2 cellular contexts compared by ENCODE assay signal in the genomic region with DNA sequence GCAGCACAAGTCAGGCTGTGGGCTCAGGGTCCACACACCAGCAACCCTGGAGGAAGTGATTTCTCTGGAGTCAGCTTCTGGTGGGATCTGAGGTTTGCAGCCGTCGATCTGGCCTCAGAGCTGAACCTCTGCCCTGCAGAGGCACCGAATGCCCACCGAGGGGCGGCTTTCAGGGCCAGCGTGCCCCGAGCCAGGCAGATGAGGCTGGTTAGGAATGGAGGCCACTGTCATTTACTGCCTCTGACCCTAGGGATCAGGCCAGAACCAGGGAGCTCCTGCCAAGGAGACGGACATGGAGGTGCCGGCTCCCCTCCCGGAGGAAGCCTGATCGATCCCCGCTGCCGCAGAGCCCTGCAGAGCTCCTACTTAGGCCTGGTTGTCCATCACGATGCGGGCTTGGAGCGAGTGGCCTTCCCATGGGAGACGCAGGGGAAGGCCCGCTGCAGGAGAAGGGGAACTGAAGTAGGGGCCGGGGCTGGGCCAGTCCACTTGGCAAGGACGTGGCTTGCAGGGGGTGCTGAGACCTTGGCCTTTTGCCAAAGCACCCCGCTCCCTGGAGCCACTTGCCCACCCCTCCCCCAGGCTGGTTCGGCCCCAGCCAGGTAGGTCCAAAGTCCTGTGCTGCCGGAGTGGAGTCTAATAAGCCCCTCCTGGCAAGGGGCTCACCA.
TF ChIP-seq lines count a peak whose summit lies in the region.

No MANE protein-coding gene starts in this region.

TF ChIP-seq in SK-N-SH, 30 proteins besides CTCF, POLR2A, EP300 and RAD21:
- TF ChIP-seq EZH2phosphoT487 (IDR thresholded peaks at IDR 0.05; ENCODE audit: borderline replicate concordance, low read depth) (no peak), TCF12 (IDR thresholded peaks at IDR 0.05) (no peak)
- TF ChIP-seq, protein P1, sequence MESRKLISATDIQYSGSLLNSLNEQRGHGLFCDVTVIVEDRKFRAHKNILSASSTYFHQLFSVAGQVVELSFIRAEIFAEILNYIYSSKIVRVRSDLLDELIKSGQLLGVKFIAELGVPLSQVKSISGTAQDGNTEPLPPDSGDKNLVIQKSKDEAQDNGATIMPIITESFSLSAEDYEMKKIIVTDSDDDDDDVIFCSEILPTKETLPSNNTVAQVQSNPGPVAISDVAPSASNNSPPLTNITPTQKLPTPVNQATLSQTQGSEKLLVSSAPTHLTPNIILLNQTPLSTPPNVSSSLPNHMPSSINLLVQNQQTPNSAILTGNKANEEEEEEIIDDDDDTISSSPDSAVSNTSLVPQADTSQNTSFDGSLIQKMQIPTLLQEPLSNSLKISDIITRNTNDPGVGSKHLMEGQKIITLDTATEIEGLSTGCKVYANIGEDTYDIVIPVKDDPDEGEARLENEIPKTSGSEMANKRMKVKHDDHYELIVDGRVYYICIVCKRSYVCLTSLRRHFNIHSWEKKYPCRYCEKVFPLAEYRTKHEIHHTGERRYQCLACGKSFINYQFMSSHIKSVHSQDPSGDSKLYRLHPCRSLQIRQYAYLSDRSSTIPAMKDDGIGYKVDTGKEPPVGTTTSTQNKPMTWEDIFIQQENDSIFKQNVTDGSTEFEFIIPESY (IDR thresholded peaks at IDR 0.05; ENCODE audit: borderline replicate concordance, low read depth) = no peak

TF ChIP-seq in SK-N-SH treated with all-trans-retinoic acid at 6 μM for 48 hours, 23 proteins besides CTCF, POLR2A, EP300 and RAD21:
- TF ChIP-seq ZFP30 (CRISPR knock-in tag; IDR thresholded peaks at IDR 0.05) = no peak
- no peak for TF ChIP-seq CSDC2 (CRISPR knock-in tag; IDR thresholded peaks at IDR 0.05)
- no peak for TF ChIP-seq TCF4 (CRISPR knock-in tag; IDR thresholded peaks at IDR 0.05; ENCODE audit: borderline replicate concordance)
